ENCODE assay signal across 12 cellular contexts in genomic region chr3:52059781-52060180, GRCh38.
"Had no signal": no experiment of that assay in that cellular context is flagged by ENCODE, and none has a peak within 500 bp of the region (broad histone marks: within the 10 kb centered on the region; RNA-seq: fewer than 3 reads in every experiment).

No MANE protein-coding gene starts in this region.

- FAIRE-seq: endothelial cell of umbilical vein had no signal

- DNase-seq: activated naive CD4-positive, alpha-beta T cell treated with anti-CD3 and anti-CD28 coated beads, Interleukin-2, amount 50 U/mL, for 16 hours; central memory CD4-positive, alpha-beta T cell; cortex of kidney; effector CD8-positive, alpha-beta T cell; heart right ventricle; stimulated activated CD4-positive, alpha-beta T cell treated with anti-CD3 and anti-CD28 coated beads, Interleukin-12 subunit alpha, Interleukin-12 subunit beta, amount 100 ng/mL, for 4 hours; stimulated activated naive B cell treated with anti-CD40 and anti-IgM and Interleukin-4, amounts not matched to agents 10 μg/mL and 1 μg/mL and 100 μg/mL, for 72 hours had no signal

- H3K9me3 Mint-ChIP-seq: stimulated activated naive B cell treated with anti-CD40 and anti-IgM and Interleukin-4, amounts not matched to agents 10 μg/mL and 1 μg/mL and 100 μg/mL, for 72 hours had no signal

- ATAC-seq: gastroesophageal sphincter; heart right ventricle; stimulated activated naive B cell treated with anti-CD40 and anti-IgM and Interleukin-4, amounts not matched to agents 10 μg/mL and 1 μg/mL and 100 μg/mL, for 72 hours had no signal

- H3K27ac ChIP-seq: gastroesophageal sphincter, heart right ventricle, neutrophil, parathyroid adenoma, tibial nerve had no signal

- H3K36me3 Mint-ChIP-seq: stimulated activated naive B cell treated with anti-CD40 and anti-IgM and Interleukin-4, amounts not matched to agents 10 μg/mL and 1 μg/mL and 100 μg/mL, for 72 hours had no signal

- H3K27ac Mint-ChIP-seq: stimulated activated naive B cell treated with anti-CD40 and anti-IgM and Interleukin-4, amounts not matched to agents 10 μg/mL and 1 μg/mL and 100 μg/mL, for 72 hours had no signal

- H3K27me3 Mint-ChIP-seq: stimulated activated naive B cell treated with anti-CD40 and anti-IgM and Interleukin-4, amounts not matched to agents 10 μg/mL and 1 μg/mL and 100 μg/mL, for 72 hours had no signal
